Comparison of ENCODE assay signal across 26 cellular contexts in the genomic region with DNA sequence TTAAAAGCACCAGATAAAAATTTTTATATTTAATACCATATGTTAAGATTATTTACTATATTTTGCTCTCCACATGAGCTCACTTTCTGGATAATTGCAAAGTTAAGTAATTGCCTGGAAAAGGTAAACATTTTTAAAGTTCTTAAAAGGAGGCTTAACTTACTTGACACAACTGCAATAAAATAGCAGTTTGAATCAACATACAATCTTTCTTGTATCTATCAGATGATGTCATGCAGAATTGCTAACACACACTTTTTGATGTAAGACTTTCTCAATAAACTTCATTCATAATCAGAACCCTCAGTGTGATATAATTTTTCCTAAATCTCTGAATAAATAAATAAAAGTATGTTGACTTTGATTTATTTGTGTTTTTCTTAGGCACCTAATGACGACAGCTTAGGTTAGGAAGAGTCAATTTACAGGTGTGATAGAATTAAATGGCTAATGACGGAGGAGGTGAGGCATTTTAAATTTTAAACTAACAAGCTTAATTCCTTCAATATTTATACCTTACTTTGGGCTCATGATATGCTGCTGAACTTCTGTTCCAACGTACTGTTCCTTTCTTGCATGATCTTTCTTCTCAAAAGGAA.
"Had no signal": no experiment of that assay in that cellular context is flagged by ENCODE, and none has a peak within 500 bp of the region (broad histone marks: within the 10 kb centered on the region; RNA-seq: fewer than 3 reads in every experiment).

No MANE protein-coding gene starts in this region.

- DNase-seq: colonic mucosa; effector CD8-positive, alpha-beta T cell; endodermal cell; foreskin keratinocyte; heart left ventricle; left cardiac atrium; left lung; mesendoderm; midbrain; naive thymus-derived CD4-positive, alpha-beta T cell; right cardiac atrium; spleen; stimulated activated CD8-positive, alpha-beta memory T cell treated with anti-CD3 and anti-CD28 coated beads, Interleukin-4, amount 100 ng/mL, for 48 hours; stimulated activated naive CD4-positive, alpha-beta T cell; stimulated activated naive CD8-positive, alpha-beta T cell treated with anti-CD3 and anti-CD28 coated beads, Interleukin-15, amount 100 ng/mL, for 72 hours; transverse colon; upper lobe of right lung; uterus had no signal

- H3K27me3 ChIP-seq: colonic mucosa, foreskin keratinocyte, gastroesophageal sphincter, heart left ventricle, hepatocyte, left lung, neural progenitor cell, spleen, suprapubic skin, transverse colon, upper lobe of right lung, uterus had no signal

- H3K27ac ChIP-seq: colonic mucosa, epithelial cell of prostate, foreskin keratinocyte, neural progenitor cell, parathyroid adenoma, spleen, upper lobe of right lung had no signal

- H3K79me2 ChIP-seq: hepatocyte, parathyroid adenoma had no signal

- H2AFZ ChIP-seq: hepatocyte, neural progenitor cell, parathyroid adenoma had no signal

- H3K4me1 ChIP-seq: colonic mucosa, foreskin keratinocyte, parathyroid adenoma, prostate gland, spleen, upper lobe of right lung, uterus had no signal

- H3K36me3 ChIP-seq: colonic mucosa, gastroesophageal sphincter, left lung, neural progenitor cell, prostate gland, spleen, suprapubic skin, transverse colon, upper lobe of right lung, uterus had no signal

- H3K9ac ChIP-seq: neural progenitor cell, parathyroid adenoma had no signal

- H3K4me3 ChIP-seq: colonic mucosa, gastroesophageal sphincter, hepatocyte, left lung, neural progenitor cell, prostate gland, skin epidermis, spleen, suprapubic skin, transverse colon, upper lobe of right lung, uterus had no signal

- H3K9me3 ChIP-seq: colonic mucosa, gastroesophageal sphincter, heart left ventricle, left lung, prostate gland, spleen, suprapubic skin, transverse colon, upper lobe of right lung, uterus had no signal

- H3K4me2 ChIP-seq: neural progenitor cell had no signal
